Comparison of ENCODE assay signal across 21 cellular contexts in the genomic region with DNA sequence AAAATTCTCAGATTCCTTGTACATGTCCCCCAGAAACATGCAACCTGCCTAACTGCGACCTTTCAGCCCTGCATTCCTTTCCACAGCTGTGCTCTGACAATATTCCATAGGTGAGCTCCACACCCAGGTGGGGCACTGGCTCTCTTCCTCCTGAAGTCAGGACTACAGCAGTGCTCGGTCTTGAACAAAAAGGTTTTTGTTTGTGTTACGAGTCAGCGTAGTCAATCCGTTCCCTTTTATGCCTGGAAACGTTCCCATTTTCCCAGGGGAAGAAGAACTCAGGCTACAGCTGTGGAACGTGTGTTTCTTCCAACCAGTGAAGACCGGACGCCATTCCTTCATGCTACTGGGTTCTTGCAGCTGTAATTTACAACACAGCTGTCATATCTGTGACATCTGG.
"Had no signal": no experiment of that assay in that cellular context is flagged by ENCODE, and none has a peak within 500 bp of the region (broad histone marks: within the 10 kb centered on the region; RNA-seq: fewer than 3 reads in every experiment).

No MANE protein-coding gene starts in this region.

- H3K79me2 ChIP-seq: parathyroid adenoma had no signal

- DNase-seq: activated CD4-positive, alpha-beta T cell treated with anti-CD3 and anti-CD28 coated beads for 48 hours; activated CD8-positive, alpha-beta memory T cell treated with anti-CD3 and anti-CD28 coated beads, Interleukin-2, amount 50 U/mL, for 4 hours; activated CD8-positive, alpha-beta T cell treated with anti-CD3 and anti-CD28 coated beads, Interleukin-2, amount 10 ng/mL, durations not matched to agents 7 days and 5 days; activated effector memory CD4-positive, alpha-beta T cell treated with anti-CD3 and anti-CD28 coated beads, Interleukin-2, amount 50 U/mL, for 16 hours; activated T-cell treated with anti-CD3 and anti-CD28 coated beads, Interleukin-2, amount 50 U/mL, for 48 hours; adrenal gland; kidney glomerular epithelial cell; lower lobe of right lung; retina; stimulated activated CD4-positive, alpha-beta T cell treated with anti-CD3 and anti-CD28 coated beads, Interleukin-4, amount 100 ng/mL, for 24 hours; stimulated activated naive CD4-positive, alpha-beta T cell; T-helper 2 cell; trophoblast cell had no signal

- H3K36me3 Mint-ChIP-seq: activated naive CD4-positive, alpha-beta T cell treated with anti-CD3 and anti-CD28 coated beads, Interleukin-2, amount 50 U/mL, for 24 hours; mesothelial cell of epicardium; neural progenitor cell had no signal

- H3K9me3 Mint-ChIP-seq: activated naive CD4-positive, alpha-beta T cell treated with anti-CD3 and anti-CD28 coated beads, Interleukin-2, amount 50 U/mL, for 24 hours; neural progenitor cell had no signal

- H3K36me3 ChIP-seq: adrenal gland, esophagus muscularis mucosa, lower lobe of right lung, neural progenitor cell had no signal

- H3K27me3 ChIP-seq: adrenal gland, neural progenitor cell had no signal

- H2AFZ ChIP-seq: neural progenitor cell, parathyroid adenoma had no signal

- H3K4me1 ChIP-seq: adrenal gland, foreskin keratinocyte, lower lobe of right lung, parathyroid adenoma had no signal

- H3K4me3 Mint-ChIP-seq: activated CD8-positive, alpha-beta T cell treated with anti-CD3 and anti-CD28 coated beads, Interleukin-2, amount 10 ng/mL, durations not matched to agents 7 days and 5 days; activated naive CD4-positive, alpha-beta T cell treated with anti-CD3 and anti-CD28 coated beads, Interleukin-2, amount 50 U/mL, for 24 hours; mesothelial cell of epicardium; neural progenitor cell; WTC11 had no signal

- H3K9me3 ChIP-seq: adrenal gland, lower lobe of right lung had no signal

- ATAC-seq: activated CD8-positive, alpha-beta T cell treated with anti-CD3 and anti-CD28 coated beads, Interleukin-2, amount 10 ng/mL, durations not matched to agents 7 days and 5 days; foreskin keratinocyte; lower lobe of right lung; WTC11 had no signal

- H3K4me3 ChIP-seq: adrenal gland, esophagus muscularis mucosa, lower lobe of right lung, neural progenitor cell, skin epidermis had no signal

- H3K4me1 Mint-ChIP-seq: activated naive CD4-positive, alpha-beta T cell treated with anti-CD3 and anti-CD28 coated beads, Interleukin-2, amount 50 U/mL, for 24 hours; mesothelial cell of epicardium had no signal

- H3K27ac ChIP-seq: adrenal gland, esophagus muscularis mucosa, foreskin keratinocyte, lower lobe of right lung, neural progenitor cell, parathyroid adenoma, skin epidermis had no signal

- H3K4me2 ChIP-seq: neural progenitor cell had no signal

- H3K9ac ChIP-seq: neural progenitor cell, parathyroid adenoma had no signal

- H3K27ac Mint-ChIP-seq: activated CD8-positive, alpha-beta T cell treated with anti-CD3 and anti-CD28 coated beads, Interleukin-2, amount 10 ng/mL, durations not matched to agents 7 days and 5 days; activated naive CD4-positive, alpha-beta T cell treated with anti-CD3 and anti-CD28 coated beads, Interleukin-2, amount 50 U/mL, for 24 hours; mesothelial cell of epicardium; neural progenitor cell; WTC11 had no signal
